Comparison of ENCODE assay signal across 2 cellular contexts in the genomic region with DNA sequence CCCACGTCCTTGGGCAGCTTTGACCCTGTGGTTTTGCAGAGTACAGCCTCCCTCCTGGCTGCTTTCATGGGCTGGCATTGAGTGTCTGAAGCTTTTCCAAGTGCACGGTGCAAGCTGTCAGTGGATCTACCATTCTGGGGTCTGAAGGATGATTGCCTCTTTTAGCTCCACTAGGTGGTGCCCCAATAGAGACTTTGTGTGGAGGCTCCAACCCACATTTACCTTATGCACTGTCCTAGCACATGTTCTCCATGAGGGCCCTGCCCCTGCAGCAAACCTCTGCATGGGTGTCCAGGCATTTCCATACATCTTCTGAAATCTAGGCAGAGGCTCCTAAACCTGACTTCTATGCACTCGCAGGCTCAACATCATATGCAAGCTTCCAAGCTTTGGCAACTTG.
TF ChIP-seq lines count a peak whose summit lies in the region.

No MANE protein-coding gene starts in this region.

TF ChIP-seq in GM23338, 12 proteins besides CTCF, POLR2A, EP300 and RAD21:
- TF ChIP-seq ZNF114 (CRISPR knock-in tag; IDR thresholded peaks at IDR 0.05) (no peak), EZH2phosphoT487 (IDR thresholded peaks at IDR 0.05; ENCODE audit: unreplicated experiment) (no peak), ZNF331 (CRISPR knock-in tag; IDR thresholded peaks at IDR 0.05; ENCODE audit: low read depth) (no peak), EZH2 (IDR thresholded peaks at IDR 0.05; ENCODE audit: low read depth, unreplicated experiment) (no peak), POLR2AphosphoS5 (IDR thresholded peaks at IDR 0.05; ENCODE audit: low read depth) (no peak), CREB1 (CRISPR knock-in tag; IDR thresholded peaks at IDR 0.05; ENCODE audit: low read depth) (no peak)
- TF ChIP-seq, protein P1, sequence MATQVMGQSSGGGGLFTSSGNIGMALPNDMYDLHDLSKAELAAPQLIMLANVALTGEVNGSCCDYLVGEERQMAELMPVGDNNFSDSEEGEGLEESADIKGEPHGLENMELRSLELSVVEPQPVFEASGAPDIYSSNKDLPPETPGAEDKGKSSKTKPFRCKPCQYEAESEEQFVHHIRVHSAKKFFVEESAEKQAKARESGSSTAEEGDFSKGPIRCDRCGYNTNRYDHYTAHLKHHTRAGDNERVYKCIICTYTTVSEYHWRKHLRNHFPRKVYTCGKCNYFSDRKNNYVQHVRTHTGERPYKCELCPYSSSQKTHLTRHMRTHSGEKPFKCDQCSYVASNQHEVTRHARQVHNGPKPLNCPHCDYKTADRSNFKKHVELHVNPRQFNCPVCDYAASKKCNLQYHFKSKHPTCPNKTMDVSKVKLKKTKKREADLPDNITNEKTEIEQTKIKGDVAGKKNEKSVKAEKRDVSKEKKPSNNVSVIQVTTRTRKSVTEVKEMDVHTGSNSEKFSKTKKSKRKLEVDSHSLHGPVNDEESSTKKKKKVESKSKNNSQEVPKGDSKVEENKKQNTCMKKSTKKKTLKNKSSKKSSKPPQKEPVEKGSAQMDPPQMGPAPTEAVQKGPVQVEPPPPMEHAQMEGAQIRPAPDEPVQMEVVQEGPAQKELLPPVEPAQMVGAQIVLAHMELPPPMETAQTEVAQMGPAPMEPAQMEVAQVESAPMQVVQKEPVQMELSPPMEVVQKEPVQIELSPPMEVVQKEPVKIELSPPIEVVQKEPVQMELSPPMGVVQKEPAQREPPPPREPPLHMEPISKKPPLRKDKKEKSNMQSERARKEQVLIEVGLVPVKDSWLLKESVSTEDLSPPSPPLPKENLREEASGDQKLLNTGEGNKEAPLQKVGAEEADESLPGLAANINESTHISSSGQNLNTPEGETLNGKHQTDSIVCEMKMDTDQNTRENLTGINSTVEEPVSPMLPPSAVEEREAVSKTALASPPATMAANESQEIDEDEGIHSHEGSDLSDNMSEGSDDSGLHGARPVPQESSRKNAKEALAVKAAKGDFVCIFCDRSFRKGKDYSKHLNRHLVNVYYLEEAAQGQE (IDR thresholded peaks at IDR 0.05; ENCODE audit: unreplicated experiment) = no peak
- TF ChIP-seq, protein P2, sequence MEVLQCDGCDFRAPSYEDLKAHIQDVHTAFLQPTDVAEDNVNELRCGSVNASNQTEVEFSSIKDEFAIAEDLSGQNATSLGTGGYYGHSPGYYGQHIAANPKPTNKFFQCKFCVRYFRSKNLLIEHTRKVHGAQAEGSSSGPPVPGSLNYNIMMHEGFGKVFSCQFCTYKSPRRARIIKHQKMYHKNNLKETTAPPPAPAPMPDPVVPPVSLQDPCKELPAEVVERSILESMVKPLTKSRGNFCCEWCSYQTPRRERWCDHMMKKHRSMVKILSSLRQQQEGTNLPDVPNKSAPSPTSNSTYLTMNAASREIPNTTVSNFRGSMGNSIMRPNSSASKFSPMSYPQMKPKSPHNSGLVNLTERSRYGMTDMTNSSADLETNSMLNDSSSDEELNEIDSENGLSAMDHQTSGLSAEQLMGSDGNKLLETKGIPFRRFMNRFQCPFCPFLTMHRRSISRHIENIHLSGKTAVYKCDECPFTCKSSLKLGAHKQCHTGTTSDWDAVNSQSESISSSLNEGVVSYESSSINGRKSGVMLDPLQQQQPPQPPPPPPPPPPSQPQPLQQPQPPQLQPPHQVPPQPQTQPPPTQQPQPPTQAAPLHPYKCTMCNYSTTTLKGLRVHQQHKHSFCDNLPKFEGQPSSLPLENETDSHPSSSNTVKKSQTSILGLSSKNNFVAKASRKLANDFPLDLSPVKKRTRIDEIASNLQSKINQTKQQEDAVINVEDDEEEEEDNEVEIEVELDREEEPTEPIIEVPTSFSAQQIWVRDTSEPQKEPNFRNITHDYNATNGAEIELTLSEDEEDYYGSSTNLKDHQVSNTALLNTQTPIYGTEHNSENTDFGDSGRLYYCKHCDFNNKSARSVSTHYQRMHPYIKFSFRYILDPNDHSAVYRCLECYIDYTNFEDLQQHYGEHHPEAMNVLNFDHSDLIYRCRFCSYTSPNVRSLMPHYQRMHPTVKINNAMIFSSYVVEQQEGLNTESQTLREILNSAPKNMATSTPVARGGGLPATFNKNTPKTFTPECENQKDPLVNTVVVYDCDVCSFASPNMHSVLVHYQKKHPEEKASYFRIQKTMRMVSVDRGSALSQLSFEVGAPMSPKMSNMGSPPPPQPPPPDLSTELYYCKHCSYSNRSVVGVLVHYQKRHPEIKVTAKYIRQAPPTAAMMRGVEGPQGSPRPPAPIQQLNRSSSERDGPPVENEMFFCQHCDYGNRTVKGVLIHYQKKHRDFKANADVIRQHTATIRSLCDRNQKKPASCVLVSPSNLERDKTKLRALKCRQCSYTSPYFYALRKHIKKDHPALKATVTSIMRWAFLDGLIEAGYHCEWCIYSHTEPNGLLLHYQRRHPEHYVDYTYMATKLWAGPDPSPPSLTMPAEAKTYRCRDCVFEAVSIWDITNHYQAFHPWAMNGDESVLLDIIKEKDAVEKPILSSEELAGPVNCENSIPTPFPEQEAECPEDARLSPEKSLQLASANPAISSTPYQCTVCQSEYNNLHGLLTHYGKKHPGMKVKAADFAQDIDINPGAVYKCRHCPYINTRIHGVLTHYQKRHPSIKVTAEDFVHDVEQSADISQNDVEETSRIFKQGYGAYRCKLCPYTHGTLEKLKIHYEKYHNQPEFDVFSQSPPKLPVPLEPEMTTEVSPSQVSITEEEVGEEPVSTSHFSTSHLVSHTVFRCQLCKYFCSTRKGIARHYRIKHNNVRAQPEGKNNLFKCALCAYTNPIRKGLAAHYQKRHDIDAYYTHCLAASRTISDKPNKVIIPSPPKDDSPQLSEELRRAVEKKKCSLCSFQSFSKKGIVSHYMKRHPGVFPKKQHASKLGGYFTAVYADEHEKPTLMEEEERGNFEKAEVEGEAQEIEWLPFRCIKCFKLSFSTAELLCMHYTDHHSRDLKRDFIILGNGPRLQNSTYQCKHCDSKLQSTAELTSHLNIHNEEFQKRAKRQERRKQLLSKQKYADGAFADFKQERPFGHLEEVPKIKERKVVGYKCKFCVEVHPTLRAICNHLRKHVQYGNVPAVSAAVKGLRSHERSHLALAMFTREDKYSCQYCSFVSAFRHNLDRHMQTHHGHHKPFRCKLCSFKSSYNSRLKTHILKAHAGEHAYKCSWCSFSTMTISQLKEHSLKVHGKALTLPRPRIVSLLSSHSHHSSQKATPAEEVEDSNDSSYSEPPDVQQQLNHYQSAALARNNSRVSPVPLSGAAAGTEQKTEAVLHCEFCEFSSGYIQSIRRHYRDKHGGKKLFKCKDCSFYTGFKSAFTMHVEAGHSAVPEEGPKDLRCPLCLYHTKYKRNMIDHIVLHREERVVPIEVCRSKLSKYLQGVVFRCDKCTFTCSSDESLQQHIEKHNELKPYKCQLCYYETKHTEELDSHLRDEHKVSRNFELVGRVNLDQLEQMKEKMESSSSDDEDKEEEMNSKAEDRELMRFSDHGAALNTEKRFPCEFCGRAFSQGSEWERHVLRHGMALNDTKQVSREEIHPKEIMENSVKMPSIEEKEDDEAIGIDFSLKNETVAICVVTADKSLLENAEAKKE (CRISPR knock-in tag; IDR thresholded peaks at IDR 0.05) = no peak
TF ChIP-seq in GM23338: peak in this region for 0.

TF ChIP-seq in H1, 55 proteins besides CTCF, POLR2A, EP300 and RAD21:
- TF ChIP-seq, protein P3, sequence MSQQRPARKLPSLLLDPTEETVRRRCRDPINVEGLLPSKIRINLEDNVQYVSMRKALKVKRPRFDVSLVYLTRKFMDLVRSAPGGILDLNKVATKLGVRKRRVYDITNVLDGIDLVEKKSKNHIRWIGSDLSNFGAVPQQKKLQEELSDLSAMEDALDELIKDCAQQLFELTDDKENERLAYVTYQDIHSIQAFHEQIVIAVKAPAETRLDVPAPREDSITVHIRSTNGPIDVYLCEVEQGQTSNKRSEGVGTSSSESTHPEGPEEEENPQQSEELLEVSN (IDR thresholded peaks at IDR 0.05) = peak; percentile 33; the same call in 1 of the 2 replicates
- TF ChIP-seq BACH1 (IDR thresholded peaks at IDR 0.05; ENCODE audit: low read length) = no peak
- TF ChIP-seq, protein P4, sequence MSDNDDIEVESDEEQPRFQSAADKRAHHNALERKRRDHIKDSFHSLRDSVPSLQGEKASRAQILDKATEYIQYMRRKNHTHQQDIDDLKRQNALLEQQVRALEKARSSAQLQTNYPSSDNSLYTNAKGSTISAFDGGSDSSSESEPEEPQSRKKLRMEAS (IDR thresholded peaks at IDR 0.05) = peak; percentile 65; the same call in 1 of the 2 replicates
